In genomic region chr3:170383567-170383966, GRCh38 we compare ENCODE assay signal across 1 cellular context.
TF ChIP-seq lines count a peak whose summit lies in the region.

No MANE protein-coding gene starts in this region.

TF ChIP-seq in WTC11, 78 proteins besides CTCF, POLR2A, EP300 and RAD21 (continued from another document):
- TF ChIP-seq E2F4 (CRISPR knock-in tag; IDR thresholded peaks at IDR 0.05; ENCODE audit: borderline replicate concordance, low read depth) (no peak), NR2C2 (CRISPR knock-in tag; IDR thresholded peaks at IDR 0.05) (no peak), AFF4 (CRISPR knock-in tag; IDR thresholded peaks at IDR 0.05; ENCODE audit: borderline replicate concordance) (no peak)
- TF ChIP-seq, protein P1, sequence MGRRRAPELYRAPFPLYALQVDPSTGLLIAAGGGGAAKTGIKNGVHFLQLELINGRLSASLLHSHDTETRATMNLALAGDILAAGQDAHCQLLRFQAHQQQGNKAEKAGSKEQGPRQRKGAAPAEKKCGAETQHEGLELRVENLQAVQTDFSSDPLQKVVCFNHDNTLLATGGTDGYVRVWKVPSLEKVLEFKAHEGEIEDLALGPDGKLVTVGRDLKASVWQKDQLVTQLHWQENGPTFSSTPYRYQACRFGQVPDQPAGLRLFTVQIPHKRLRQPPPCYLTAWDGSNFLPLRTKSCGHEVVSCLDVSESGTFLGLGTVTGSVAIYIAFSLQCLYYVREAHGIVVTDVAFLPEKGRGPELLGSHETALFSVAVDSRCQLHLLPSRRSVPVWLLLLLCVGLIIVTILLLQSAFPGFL (CRISPR knock-in tag; IDR thresholded peaks at IDR 0.05; ENCODE audit: borderline replicate concordance) = no peak
- TF ChIP-seq, protein P2, sequence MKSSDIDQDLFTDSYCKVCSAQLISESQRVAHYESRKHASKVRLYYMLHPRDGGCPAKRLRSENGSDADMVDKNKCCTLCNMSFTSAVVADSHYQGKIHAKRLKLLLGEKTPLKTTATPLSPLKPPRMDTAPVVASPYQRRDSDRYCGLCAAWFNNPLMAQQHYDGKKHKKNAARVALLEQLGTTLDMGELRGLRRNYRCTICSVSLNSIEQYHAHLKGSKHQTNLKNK (CRISPR knock-in tag; IDR thresholded peaks at IDR 0.05) = no peak
TF ChIP-seq in WTC11: peak in this region for 0.
